ENCODE assay signal across 19 cellular contexts in genomic region chr6:25448965-25449538, GRCh38.
DNase-seq lines count a peak whose midpoint lies in the region; ATAC-seq, FAIRE-seq and TF ChIP-seq lines count a peak whose summit lies in the region.
"Had no signal": no experiment of that assay in that cellular context is flagged by ENCODE, and none has a peak within 500 bp of the region (broad histone marks: within the 10 kb centered on the region; RNA-seq: fewer than 3 reads in every experiment).

No MANE protein-coding gene starts in this region.

- TF ChIP-seq CTCF in IMR-90 (conservative IDR thresholded peaks at IDR 0.05; ENCODE audit: low read depth, low read length) (no peak), mammary epithelial cell (conservative IDR thresholded peaks at IDR 0.05 in 1 of 2, IDR thresholded peaks at IDR 0.05 in 1 of 2; ENCODE audit: extremely low read depth in 1 of 2, insufficient read depth in 1 of 2, low read depth in 1 of 2, low read length in 2 of 2) (no peak), keratinocyte (optimal IDR thresholded peaks at IDR 0.05 in 1 of 3, IDR thresholded peaks at IDR 0.05 in 1 of 3, conservative IDR thresholded peaks at IDR 0.05 in 1 of 3; ENCODE audit: extremely low read depth in 1 of 3, insufficient read depth in 2 of 3, low read length in 3 of 3) (peak in 1 of 3 experiments; percentile 9)

- H3K79me2 ChIP-seq in mammary epithelial cell (ENCODE audit: insufficient read depth, low read length) (no peaks in the 10 kb centered on the region), keratinocyte (ENCODE audit: control insufficient read depth, insufficient read depth, low read length) (no peaks in the 10 kb centered on the region)

- no peak overlapping the region for H2BK5ac ChIP-seq in IMR-90 (ENCODE audit: low read depth, low read length, poor library complexity, severe bottlenecking)

- in situ Hi-C loops in IMR-90 (cut with MboI; ENCODE audit: low sequenced_read_pairs) = no loop called here
- in situ Hi-C loops in mammary epithelial cell (cut with MboI; ENCODE audit: low sequenced_read_pairs in 2 of 2) = no loop called here

- dilution Hi-C loops in IMR-90 (cut with HindIII; ENCODE audit: low sequenced_read_pairs, unreplicated experiment) = no loop called here
- dilution Hi-C loops in mammary epithelial cell (cut with HindIII; ENCODE audit: low sequenced_read_pairs) = no loop called here
- dilution Hi-C loops in keratinocyte (cut with MboI; ENCODE audit: extremely low pct_ligation_motif_present, low sequenced_read_pairs) = no loop called here

- H3K9ac ChIP-seq in IMR-90 (ENCODE audit: low read depth, low read length) (no peak overlapping the region), mammary epithelial cell (ENCODE audit: insufficient read depth, low read length) (no peak overlapping the region), keratinocyte (ENCODE audit: control insufficient read depth, extremely low read depth, insufficient read depth, low read length) (no peak overlapping the region)
- H3K9ac ChIP-seq: BLaER1 had no signal

- no peak overlapping the region for H4K8ac ChIP-seq in IMR-90 (ENCODE audit: low read depth in 2 of 2, low read length in 2 of 2)

- H3K4me2 ChIP-seq in IMR-90 (ENCODE audit: low read depth, low read length) = no peak overlapping the region
- H3K4me2 ChIP-seq in mammary epithelial cell (ENCODE audit: insufficient read depth, low read depth, low read length) = peak overlapping the region; percentile 53
- peak overlapping the region; percentile 65 for H3K4me2 ChIP-seq in keratinocyte (ENCODE audit: control insufficient read depth, extremely low read depth, insufficient read depth, low read depth, low read length)
- H3K4me2 ChIP-seq: BLaER1 had no signal

- no peaks in the 10 kb centered on the region for H3K36me3 ChIP-seq in IMR-90 (ENCODE audit: control insufficient read depth, insufficient read depth, low read length)
- no peaks in the 10 kb centered on the region for H3K36me3 ChIP-seq in mammary epithelial cell (ENCODE audit: insufficient read depth, low read length)
- H3K36me3 ChIP-seq in keratinocyte (ENCODE audit: control insufficient read depth in 2 of 2, extremely low read depth in 1 of 2, insufficient read depth in 2 of 2, low read length in 2 of 2) = no peaks in the 10 kb centered on the region
- H3K36me3 ChIP-seq: BLaER1, prostate gland, SJSA1 had no signal

- no peaks in the 10 kb centered on the region for H3K4me1 ChIP-seq in IMR-90 (ENCODE audit: control insufficient read depth, insufficient read depth, low read length)
- H3K4me1 ChIP-seq in mammary epithelial cell (ENCODE audit: insufficient read depth, low read length) = peaks cover 43% of the 10 kb centered on the region
- H3K4me1 ChIP-seq in keratinocyte (ENCODE audit: control insufficient read depth, extremely low read depth, insufficient read depth, low read length) = peaks cover 45% of the 10 kb centered on the region
- H3K4me1 ChIP-seq: BLaER1, left ventricle myocardium inferior, SJSA1 had no signal

- no peak overlapping the region for H2AK9ac ChIP-seq in IMR-90 (replicated peaks; ENCODE audit: low read depth, low read length, poor library complexity)

- no peak for ATAC-seq in IMR-90 (ENCODE audit: low read depth)
- no peak for ATAC-seq in HG03457 (IDR thresholded peaks at IDR 0.05; ENCODE audit: unreplicated experiment)
- ATAC-seq in HG03378 (IDR thresholded peaks at IDR 0.05; ENCODE audit: unreplicated experiment) = no peak
- ATAC-seq: Panc1 had no signal

- DNase-seq in DMS 273 treated with DMSO at 0.1 percent for 48 hours (lab: John Stamatoyannopoulos, UW) (peak; percentile 25), IMR-90 (no peak), mammary epithelial cell (peak; percentile 74), keratinocyte (ENCODE audit: low read depth, low spot score) (peak; percentile 85), erythroblast (lab: John Stamatoyannopoulos, UW) (no peak), posterior vena cava (ENCODE audit: low spot score) (no peak)
- DNase-seq: ACHN; activated CD4-positive, alpha-beta T cell treated with anti-CD3 and anti-CD28 coated beads, Interleukin-2, amount 50 U/mL, for 1 hour; Calu3; immature natural killer cell; left ventricle myocardium inferior; NK-92 treated with Interleukin-12 subunit alpha and Interleukin-12 subunit beta, amount 100 ng/mL, for 24 hours; T-helper 1 cell had no signal

- H4K5ac ChIP-seq in IMR-90 (ENCODE audit: low read depth, low read length) = no peak overlapping the region

- H3K27me3 ChIP-seq in IMR-90 (ENCODE audit: control insufficient read depth, insufficient read depth, low read length) = no peaks in the 10 kb centered on the region
- H3K27me3 ChIP-seq in mammary epithelial cell (ENCODE audit: insufficient read depth, low read length) = no peaks in the 10 kb centered on the region
- H3K27me3 ChIP-seq in keratinocyte (ENCODE audit: control insufficient read depth, extremely low read depth, insufficient read depth, low read length) = no peaks in the 10 kb centered on the region
- H3K27me3 ChIP-seq: BLaER1, SJSA1 had no signal

- H2BK120ac ChIP-seq in IMR-90 (ENCODE audit: low read depth, low read length) = no peak overlapping the region

- H2AK5ac ChIP-seq in IMR-90 (ENCODE audit: low read depth, low read length) = no peak overlapping the region

- WGBS in IMR-90 (ENCODE audit: extremely low coverage in 2 of 2, insufficient read length in 1 of 2), 2 experiments = no CpG with 5 or more reads among the region's 2 CpGs
- WGBS in mammary epithelial cell (ENCODE audit: low coverage, missing lambda C conversion rate) = 8% methylated on average over 2 of the region's 2 CpGs

- TF ChIP-seq RAD21 in IMR-90 (IDR thresholded peaks at IDR 0.05; ENCODE audit: low read length) = no peak

- H3K27ac ChIP-seq in IMR-90 (ENCODE audit: insufficient read depth, low read length) (no peak overlapping the region), mammary epithelial cell (ENCODE audit: insufficient read depth, low read depth, low read length) (peak overlapping the region; percentile 49), keratinocyte (ENCODE audit: control insufficient read depth, insufficient read depth, low read length) (peak overlapping the region; percentile 53)
- H3K27ac ChIP-seq: BLaER1, left ventricle myocardium inferior, SJSA1 had no signal

- H4K91ac ChIP-seq in IMR-90 (ENCODE audit: insufficient read depth, low read depth, low read length) = no peak overlapping the region

- H4K20me1 ChIP-seq in IMR-90 (ENCODE audit: insufficient read depth, low read length) = no peaks in the 10 kb centered on the region
- no peaks in the 10 kb centered on the region for H4K20me1 ChIP-seq in mammary epithelial cell (ENCODE audit: insufficient read depth, low read length)
- H4K20me1 ChIP-seq in keratinocyte (ENCODE audit: control insufficient read depth, extremely low read depth, insufficient read depth, low read length) = no peaks in the 10 kb centered on the region
- H4K20me1 ChIP-seq: BLaER1 had no signal

- no peak for TF ChIP-seq POLR2A in IMR-90 (IDR thresholded peaks at IDR 0.05; ENCODE audit: low read depth, low read length)
- TF ChIP-seq POLR2A in erythroblast (IDR thresholded peaks at IDR 0.05; ENCODE audit: low read length) = no peak

- H3K23ac ChIP-seq in IMR-90 (ENCODE audit: low read depth, low read length) = no peak overlapping the region

- H3K9me3 ChIP-seq in IMR-90 (ENCODE audit: control insufficient read depth, insufficient read depth, low read length) (no peaks in the 10 kb centered on the region), mammary epithelial cell (replicated peaks; ENCODE audit: insufficient read depth, low read length) (no peaks in the 10 kb centered on the region), keratinocyte (ENCODE audit: control insufficient read depth, low read depth, low read length) (no peaks in the 10 kb centered on the region)
- H3K9me3 ChIP-seq: prostate gland, SJSA1 had no signal

- intact Hi-C loops in IMR-90 (cut with micrococcal nuclease) = no loop called here
- intact Hi-C loops in mammary epithelial cell (cut with micrococcal nuclease) = no loop called here
- intact Hi-C loops in posterior vena cava (cut with DNase I) = no loop called here

- H3K4me3 ChIP-seq in IMR-90 (ENCODE audit: insufficient read depth, low read depth, low read length) (no peak overlapping the region), mammary epithelial cell (replicated peaks in 1 of 3; ENCODE audit: insufficient read depth in 1 of 3, low read depth in 2 of 3, low read length in 3 of 3) (no peak overlapping the region), keratinocyte (ENCODE audit: control insufficient read depth in 2 of 3, extremely low read depth in 1 of 3, insufficient read depth in 2 of 3, low read depth in 1 of 3, low read length in 3 of 3) (no peak overlapping the region)
- H3K4me3 ChIP-seq: BLaER1, left ventricle myocardium inferior, prostate gland, SJSA1 had no signal

- peak; percentile 89 for FAIRE-seq in keratinocyte (lab: Jason Lieb, UNC)

- POLR2A ChIA-PET in IMR-90 (lab: Charles Lee; ENCODE audit: unreplicated experiment) = no interaction called here

- H2BK15ac ChIP-seq in IMR-90 (ENCODE audit: low read depth, low read length) = no peak overlapping the region

- no peak overlapping the region for H3K4ac ChIP-seq in IMR-90 (ENCODE audit: low read depth, low read length)

- no peaks in the 10 kb centered on the region for H3K9me1 ChIP-seq in IMR-90 (ENCODE audit: insufficient read depth, low read length)
- H3K9me1 ChIP-seq in keratinocyte (ENCODE audit: control insufficient read depth, extremely low read depth, insufficient read depth, low read length) = no peaks in the 10 kb centered on the region

- CTCF ChIA-PET in IMR-90 (lab: Yijun Ruan, JAX) = no interaction called here
- CTCF ChIA-PET in mammary epithelial cell (lab: Charles Lee; ENCODE audit: low non-redundant PET) = no interaction called here

- H2AFZ ChIP-seq in IMR-90 (replicated peaks; ENCODE audit: low read length, poor library complexity) (no peak overlapping the region), mammary epithelial cell (ENCODE audit: low read depth, low read length) (peak overlapping the region; percentile 23), keratinocyte (ENCODE audit: control insufficient read depth, low read length) (no peak overlapping the region)

- no peak overlapping the region for H3K18ac ChIP-seq in IMR-90 (ENCODE audit: low read depth, low read length)

- no peak overlapping the region for H3K14ac ChIP-seq in IMR-90 (replicated peaks; ENCODE audit: low read depth, low read length)

- no peak overlapping the region for H3K56ac ChIP-seq in IMR-90 (ENCODE audit: extremely low read depth, insufficient read depth, low read length)

- no TSS peak for BruUV-seq in IMR-90 (replicated peaks; lab: Mats Ljungman, UMichigan)
- no TSS peak for BruUV-seq in mammary epithelial cell (replicated peaks; lab: Mats Ljungman, UMichigan)

- 0 out of 2 replicates have a peak overlapping the region, but pooled peaks have one; percentile 35 for H2BK20ac ChIP-seq in IMR-90 (ENCODE audit: low read depth, low read length)

- H3K79me1 ChIP-seq in IMR-90 (ENCODE audit: low read depth in 1 of 2, low read length in 2 of 2) = no peaks in the 10 kb centered on the region

TF ChIP-seq in IMR-90, 13 proteins besides CTCF, POLR2A, EP300 and RAD21 (continues in another document):
- TF ChIP-seq CHD1 (IDR thresholded peaks at IDR 0.05; ENCODE audit: low read depth, low read length) (no peak), CEBPB (IDR thresholded peaks at IDR 0.05; ENCODE audit: low read depth, low read length) (no peak)

Comparison
In these comparisons a context has a peak if more than half of its experiments do, and no peak if none do; other contexts are left out.
1. DNase-seq: peak in DMS 273 treated with DMSO at 0.1 percent for 48 hours (single experiment), mammary epithelial cell (single experiment) and keratinocyte (single experiment); none in IMR-90 (single experiment), erythroblast (0 of 2) and posterior vena cava (single experiment).